ENCODE assay signal across 8 cellular contexts in genomic region chr1:171740987-171741871, GRCh38. TPM values are rescaled to one million over a fixed set of nuclear protein-coding genes. Genes with fewer than 3 reads are reported as not detected.
A peak's percentile ranks its signal among the peaks of the same experiment; 100 is the strongest.
DNase-seq lines count a peak whose midpoint lies in the region; ATAC-seq and TF ChIP-seq lines count a peak whose summit lies in the region.

No MANE protein-coding gene starts in this region.

- no CpG with 5 or more reads among the region's 28 CpGs for WGBS in iPS DF 6.9 (ENCODE audit: insufficient coverage, insufficient read length)

- ATAC-seq in GM21529 (IDR thresholded peaks at IDR 0.05; ENCODE audit: unreplicated experiment) = peak; percentile 36
- ATAC-seq in HG03469 (IDR thresholded peaks at IDR 0.05; ENCODE audit: unreplicated experiment) = no peak

- CTCF ChIA-PET in Caco-2 (lab: Charles Lee) = interaction anchor here (0.5 to 2.1 kb wide), 2 partner anchors 96 to 155 kb away, joined by 3 to 18 read pairs; no protein-coding TSS in a partner anchor

- H3K4me3 ChIP-seq in Caco-2 (ENCODE audit: low read depth, low read length) (peak overlapping the region; percentile 86), iPS DF 6.9 (ENCODE audit: low read length) (peak overlapping the region; percentile 77; the same call in 1 of the 2 replicates), skeletal muscle cell (ENCODE audit: low read depth, low read length) (peak overlapping the region; percentile 76)

- H3K27me3 Mint-ChIP-seq in Caco-2 (ENCODE audit: insufficient read depth, unreplicated experiment) = no peaks in the 10 kb centered on the region

- H3K9me3 Mint-ChIP-seq in Caco-2 (ENCODE audit: unreplicated experiment) = no peaks in the 10 kb centered on the region

- H3K36me3 Mint-ChIP-seq in Caco-2 (ENCODE audit: insufficient read depth, unreplicated experiment) = peaks cover 6% of the 10 kb centered on the region

- H3K9me3 ChIP-seq in Caco-2 (no peaks in the 10 kb centered on the region), iPS DF 6.9 (ENCODE audit: control insufficient read depth, insufficient read depth, low read length) (no peaks in the 10 kb centered on the region)

- POLR2A ChIA-PET in Caco-2 (lab: Charles Lee) = interaction anchor here (0.9 to 1.6 kb wide), 2 partner anchors 12 to 40 kb away, joined by 3 to 5 read pairs; partner anchors contain the start of gene METTL13

- peaks cover 7% of the 10 kb centered on the region for H3K4me1 Mint-ChIP-seq in Caco-2 (ENCODE audit: low read depth, unreplicated experiment)

- BruUV-seq in Caco-2 (replicated peaks; lab: Mats Ljungman, UMichigan) = TSS peak; percentile 62

- peak overlapping the region; percentile 92 for H3K27ac Mint-ChIP-seq in Caco-2 (ENCODE audit: unreplicated experiment)

- H3K4me1 ChIP-seq in Caco-2 (0 out of 2 replicates have a peak, but pooled peaks cover 7% of the 10 kb centered on the region), iPS DF 6.9 (ENCODE audit: control insufficient read depth, insufficient read depth, low read length) (no peaks in the 10 kb centered on the region)

- DNase-seq in Caco-2 (peak; percentile 41 to 49), SW480 (ENCODE audit: low spot score) (peak; percentile 52), astrocyte of the hippocampus (ENCODE audit: low read depth, low spot score) (peak; percentile 54), iPS DF 6.9 (ENCODE audit: low read depth, low spot score) (no peak), skeletal muscle cell (ENCODE audit: low read depth) (no peak)

- peak overlapping the region; percentile 93 for H3K4me3 Mint-ChIP-seq in Caco-2 (ENCODE audit: unreplicated experiment)

- H3K27me3 ChIP-seq in Caco-2 (replicated peaks; ENCODE audit: control insufficient read depth, insufficient read depth, low read length) (no peaks in the 10 kb centered on the region), iPS DF 6.9 (ENCODE audit: control insufficient read depth, insufficient read depth, low read length) (no peaks in the 10 kb centered on the region)

- H3K36me3 ChIP-seq in Caco-2 (ENCODE audit: control insufficient read depth, insufficient read depth, low read length) (no peaks in the 10 kb centered on the region), iPS DF 6.9 (ENCODE audit: control insufficient read depth, insufficient read depth, low read length) (no peaks in the 10 kb centered on the region)

- H3K27ac ChIP-seq in iPS DF 6.9 (ENCODE audit: low read length) = no peak overlapping the region

- intact Hi-C loops in Caco-2 (cut with micrococcal nuclease; ENCODE audit: unreplicated experiment) = loop anchor here (1.0 kb wide), 1 partner anchor 96 kb away; no protein-coding TSS in a partner anchor

- TF ChIP-seq CTCF in Caco-2 (IDR thresholded peaks at IDR 0.05; ENCODE audit: insufficient read depth in 1 of 2, low read depth in 1 of 2, low read length in 1 of 2, severe bottlenecking in 1 of 2, unreplicated experiment in 1 of 2) = peak; percentile 12 to 30
- TF ChIP-seq CTCF in LNCAP (IDR thresholded peaks at IDR 0.05) = peak; percentile 20; the same call in 1 of the 2 replicates

RNA-seq across cellular contexts. Expression of gene VAMP4, which starts 0.6 kb away (rescaled TPM):
- total RNA-seq in Caco-2 (2022) = 4.3 and 4.9 TPM in 2 replicates

RNA-seq across cellular contexts. Expression of gene METTL13, which starts 40.2 kb away (rescaled TPM):
- 36.9 and 40.4 TPM in 2 replicates for total RNA-seq in Caco-2 (2022)

Comparison
In these comparisons a context has a peak if more than half of its experiments do, and no peak if none do; other contexts are left out.
1. DNase-seq: peak in Caco-2 (2 of 2), SW480 (single experiment) and astrocyte of the hippocampus (single experiment); none in iPS DF 6.9 (single experiment) and skeletal muscle cell (single experiment).
2. Peak in every context shown above with its lines, with median percentiles within 50 percentile points of each other: H3K4me3 ChIP-seq.